Comparison of ENCODE assay signal across 21 cellular contexts in genomic region chr5:97909541-97909940, GRCh38.
"Had no signal": no experiment of that assay in that cellular context is flagged by ENCODE, and none has a peak within 500 bp of the region (broad histone marks: within the 10 kb centered on the region; RNA-seq: fewer than 3 reads in every experiment).

No MANE protein-coding gene starts in this region.

- H3K36me3 ChIP-seq: esophagus muscularis mucosa, gastroesophageal sphincter, spleen, tibial artery, upper lobe of right lung, vagina had no signal

- H3K4me3 ChIP-seq: dorsolateral prefrontal cortex, esophagus muscularis mucosa, gastroesophageal sphincter, mucosa of descending colon, spleen, tibial artery, upper lobe of right lung, vagina had no signal

- H3K4me1 ChIP-seq: esophagus muscularis mucosa, gastroesophageal sphincter, spleen, tibial artery, upper lobe of right lung, vagina had no signal

- H3K27me3 Mint-ChIP-seq: naive thymus-derived CD8-positive, alpha-beta T cell; stimulated activated memory B cell treated with anti-CD40 and anti-IgM and Interleukin-4, amounts not matched to agents 10 μg/mL and 1 μg/mL and 100 μg/mL, for 72 hours; stimulated activated naive CD8-positive, alpha-beta T cell treated with anti-CD3 and anti-CD28 coated beads, Interleukin-15, Interleukin-2, amounts not matched to agents 100 ng/mL and 50 ng/mL, for 24 hours had no signal

- H3K27ac ChIP-seq: dorsolateral prefrontal cortex, esophagus muscularis mucosa, gastroesophageal sphincter, spleen, tibial artery, upper lobe of right lung, vagina had no signal

- ATAC-seq: gastroesophageal sphincter; mucosa of descending colon; naive thymus-derived CD8-positive, alpha-beta T cell; sciatic nerve; stimulated activated memory B cell treated with anti-CD40 and anti-IgM and Interleukin-4, amounts not matched to agents 10 μg/mL and 1 μg/mL and 100 μg/mL, for 72 hours; upper lobe of right lung had no signal

- H3K27ac Mint-ChIP-seq: immature natural killer cell; naive thymus-derived CD8-positive, alpha-beta T cell; stimulated activated memory B cell treated with anti-CD40 and anti-IgM and Interleukin-4, amounts not matched to agents 10 μg/mL and 1 μg/mL and 100 μg/mL, for 72 hours; stimulated activated naive CD8-positive, alpha-beta T cell treated with anti-CD3 and anti-CD28 coated beads, Interleukin-15, Interleukin-2, amounts not matched to agents 100 ng/mL and 50 ng/mL, for 24 hours had no signal

- H3K9me3 Mint-ChIP-seq: stimulated activated naive CD8-positive, alpha-beta T cell treated with anti-CD3 and anti-CD28 coated beads, Interleukin-15, Interleukin-2, amounts not matched to agents 100 ng/mL and 50 ng/mL, for 24 hours had no signal

- H3K4me3 Mint-ChIP-seq: immature natural killer cell; naive thymus-derived CD8-positive, alpha-beta T cell; neural crest cell; stimulated activated memory B cell treated with anti-CD40 and anti-IgM and Interleukin-4, amounts not matched to agents 10 μg/mL and 1 μg/mL and 100 μg/mL, for 72 hours; stimulated activated naive CD8-positive, alpha-beta T cell treated with anti-CD3 and anti-CD28 coated beads, Interleukin-15, Interleukin-2, amounts not matched to agents 100 ng/mL and 50 ng/mL, for 24 hours had no signal

- H3K36me3 Mint-ChIP-seq: immature natural killer cell; naive thymus-derived CD8-positive, alpha-beta T cell; stimulated activated memory B cell treated with anti-CD40 and anti-IgM and Interleukin-4, amounts not matched to agents 10 μg/mL and 1 μg/mL and 100 μg/mL, for 72 hours had no signal

- H3K9me3 ChIP-seq: upper lobe of right lung, vagina had no signal

- DNase-seq: cortex of kidney; dorsolateral prefrontal cortex; effector CD8-positive, alpha-beta T cell; glutamatergic neuron; immature natural killer cell; mucosa of descending colon; naive thymus-derived CD8-positive, alpha-beta T cell; posterior cingulate gyrus; spleen; stimulated activated CD4-positive, alpha-beta T cell treated with anti-CD3 and anti-CD28 coated beads, Interleukin-15, amount 100 ng/mL, for 24 hours; stimulated activated CD4-positive, alpha-beta T cell treated with anti-CD3 and anti-CD28 coated beads, Interleukin-1b, Interleukin-23, amount 100 ng/mL, for 48 hours; stimulated activated CD4-positive, alpha-beta T cell treated with anti-CD3 and anti-CD28 coated beads, Interleukin-4, amount 100 ng/mL, for 24 hours; tibial artery; upper lobe of right lung had no signal

- H3K27me3 ChIP-seq: dorsolateral prefrontal cortex, esophagus muscularis mucosa, gastroesophageal sphincter, spleen, tibial artery, upper lobe of right lung, vagina had no signal

- H3K4me1 Mint-ChIP-seq: immature natural killer cell; naive thymus-derived CD8-positive, alpha-beta T cell; neural crest cell; stimulated activated memory B cell treated with anti-CD40 and anti-IgM and Interleukin-4, amounts not matched to agents 10 μg/mL and 1 μg/mL and 100 μg/mL, for 72 hours had no signal
